8 cellular contexts compared by ENCODE assay signal in genomic region chr15:32030795-32031194, GRCh38. TPM values are rescaled to one million over a fixed set of nuclear protein-coding genes. Genes with fewer than 3 reads are reported as not detected.
DNase-seq lines count a peak whose midpoint lies in the region; ATAC-seq and TF ChIP-seq lines count a peak whose summit lies in the region.

No MANE protein-coding gene starts in this region.

- H3K27ac ChIP-seq in gastroesophageal sphincter (peak overlapping the region in 3 of 4 donors; percentile 25 to 63 (median 62)), parathyroid adenoma (peak overlapping the region; percentile 39)

- H3K9me3 Mint-ChIP-seq in HFFc6 = peaks cover 24% of the 10 kb centered on the region

- H3K9me3 ChIP-seq in NT2/D1 (ENCODE audit: insufficient read depth, low read length) = no peaks in the 10 kb centered on the region
- H3K9me3 ChIP-seq in gastroesophageal sphincter = no peaks in the 10 kb centered on the region
- no peaks in the 10 kb centered on the region for H3K9me3 ChIP-seq in parathyroid adenoma (ENCODE audit: control insufficient read depth, low read length)

- H3K4me2 ChIP-seq in parathyroid adenoma (ENCODE audit: low read length) = peak overlapping the region; percentile 63

- ATAC-seq in gastroesophageal sphincter (no peak), HG03439 (IDR thresholded peaks at IDR 0.05; ENCODE audit: unreplicated experiment) (no peak)

- TF ChIP-seq EP300 in gastroesophageal sphincter (IDR thresholded peaks at IDR 0.05) = no peak

- no peaks in the 10 kb centered on the region; the same call in 1 of the 2 replicates for H3K27me3 Mint-ChIP-seq in HFFc6 (ENCODE audit: insufficient read depth)

- H3K27me3 ChIP-seq in NT2/D1 (ENCODE audit: insufficient read depth, insufficient read length) (peaks cover 15% of the 10 kb centered on the region), gastroesophageal sphincter (peaks cover 61% of the 10 kb centered on the region), parathyroid adenoma (ENCODE audit: control insufficient read depth, insufficient read depth, low read length) (no peaks in the 10 kb centered on the region)

- no peaks in the 10 kb centered on the region for H3K4me1 Mint-ChIP-seq in HFFc6 (ENCODE audit: low read depth)

- H3K4me3 ChIP-seq in NT2/D1 (ENCODE audit: insufficient read length, low read depth) (peak overlapping the region; percentile 50), gastroesophageal sphincter (peak overlapping the region; percentile 52 to 61), parathyroid adenoma (ENCODE audit: low read depth, low read length) (peak overlapping the region; percentile 56)

- H3K4me1 ChIP-seq in NT2/D1 (ENCODE audit: insufficient read depth, insufficient read length) = peaks cover 3% of the 10 kb centered on the region
- H3K4me1 ChIP-seq in gastroesophageal sphincter = peaks cover 0 to 22% (median 6%) of the 10 kb centered on the region in 3 donors
- peaks cover 3% of the 10 kb centered on the region for H3K4me1 ChIP-seq in parathyroid adenoma

- H3K79me2 ChIP-seq in parathyroid adenoma = no peaks in the 10 kb centered on the region

- no peaks in the 10 kb centered on the region for H3K36me3 Mint-ChIP-seq in HFFc6 (ENCODE audit: low read depth)

- TF ChIP-seq POLR2A in gastroesophageal sphincter (IDR thresholded peaks at IDR 0.05) = no peak

- peak overlapping the region; percentile 81 for H2AFZ ChIP-seq in parathyroid adenoma

- no peak overlapping the region for H3K4me3 Mint-ChIP-seq in HFFc6

- WGBS in gastroesophageal sphincter (ENCODE audit: low coverage in 1 of 2), 2 donors = 3% methylated on average over 6 of the region's 21 CpGs; no CpG with 5 or more reads in 1 of the 2 donors

- no peaks in the 10 kb centered on the region for H3K36me3 ChIP-seq in NT2/D1 (ENCODE audit: insufficient read depth, insufficient read length, low read length)
- no peaks in the 10 kb centered on the region for H3K36me3 ChIP-seq in gastroesophageal sphincter
- no peaks in the 10 kb centered on the region for H3K36me3 ChIP-seq in parathyroid adenoma (ENCODE audit: control insufficient read depth, insufficient read depth, low read length)

- no peak for TF ChIP-seq CTCF in gastroesophageal sphincter (IDR thresholded peaks at IDR 0.05)
- no peak for TF ChIP-seq CTCF in parathyroid adenoma (IDR thresholded peaks at IDR 0.05)
- TF ChIP-seq CTCF in HFFc6 (IDR thresholded peaks at IDR 0.05) = no peak

- no peak overlapping the region for H3K27ac Mint-ChIP-seq in HFFc6

- DNase-seq in GM03348 (ENCODE audit: low spot score) (peak; percentile 10), NT2/D1 (ENCODE audit: low read depth, low spot score) (no peak), NCI-H2107 (lab: John Stamatoyannopoulos, UW) (no peak), HFFc6 (no peak), RPMI8226 (no peak)

- H3K9ac ChIP-seq in NT2/D1 (ENCODE audit: insufficient read length, low read depth) (peak overlapping the region; percentile 86), parathyroid adenoma (no peak overlapping the region)

RNA-seq across cellular contexts. Expression of gene CHRNA7, which starts 0.5 kb away (rescaled TPM):
- 1 to 10 TPM in 2 of 4 donors, under 1 TPM in 2; 0.13 to 2.5 (median 1.0) TPM for total RNA-seq in gastroesophageal sphincter
- not detected for total RNA-seq in HFFc6 (2021; fragmentation: NEBNext Ultra II Directional; extraction: Animal tissue kit (Norgen Biotek cat#: 25700))
